Comparison of ENCODE assay signal across 8 cellular contexts in genomic region chr7:66673124-66673639, GRCh38. TPM values are rescaled to one million over a fixed set of nuclear protein-coding genes. Genes with fewer than 3 reads are reported as not detected.
DNase-seq lines count a peak whose midpoint lies in the region; ATAC-seq and TF ChIP-seq lines count a peak whose summit lies in the region.
"Not testable (repeated sequence)": the region's sequence is repeated elsewhere in the genome, so short reads cannot be mapped to it uniquely, and the experiment has no call there.

No MANE protein-coding gene starts in this region.

- not testable (repeated sequence) for H3K4me1 ChIP-seq in heart right ventricle, psoas muscle, upper lobe of right lung

- not testable (repeated sequence) for H3K36me3 Mint-ChIP-seq in activated naive CD4-positive, alpha-beta T cell treated with anti-CD3 and anti-CD28 coated beads, Interleukin-2, amount 50 U/mL, for 72 hours

- 51 to 69% methylated on average over 5 of the region's 7 CpGs for WGBS in heart right ventricle, 2 donors
- 75 to 84% (median 80%) methylated on average over 5 of the region's 7 CpGs for WGBS in psoas muscle, 3 donors

- intact Hi-C loops in dorsolateral prefrontal cortex (cut with DNase I); heart right ventricle (cut with DNase I); psoas muscle (cut with DNase I); upper lobe of right lung (cut with DNase I): not testable (repeated sequence)

- ATAC-seq in activated naive CD4-positive, alpha-beta T cell treated with anti-CD3 and anti-CD28 coated beads, Interleukin-2, amount 50 U/mL, for 72 hours: peak; percentile 89 to 97
- ATAC-seq in heart right ventricle (peak in 5 of 8 donors; percentile 26 to 81 (median 68)), psoas muscle (peak; percentile 58 to 77 (median 75)), upper lobe of right lung (peak; percentile 32)

- H3K9me3 Mint-ChIP-seq in activated naive CD4-positive, alpha-beta T cell treated with anti-CD3 and anti-CD28 coated beads, Interleukin-2, amount 50 U/mL, for 72 hours: not testable (repeated sequence)

- not testable (repeated sequence) for H3K27me3 ChIP-seq in WERI-Rb-1 (ENCODE audit: insufficient read depth, low read depth, severe bottlenecking); dorsolateral prefrontal cortex; heart right ventricle; psoas muscle (ENCODE audit: insufficient read depth in 3 of 3, low read length in 2 of 3); upper lobe of right lung

- not testable (repeated sequence) for H3K36me3 ChIP-seq in WERI-Rb-1; heart right ventricle; psoas muscle (ENCODE audit: insufficient read depth in 1 of 2, low read depth in 1 of 2); upper lobe of right lung

- TF ChIP-seq CTCF in WERI-Rb-1 (IDR thresholded peaks at IDR 0.05; ENCODE audit: low read depth, low read length); dorsolateral prefrontal cortex (IDR thresholded peaks at IDR 0.05 in 54 of 56, conservative IDR thresholded peaks at IDR 0.05 in 2 of 56; ENCODE audit: low read depth in 1 of 56, partially characterized antibody in 56 of 56); heart right ventricle (IDR thresholded peaks at IDR 0.05); psoas muscle (IDR thresholded peaks at IDR 0.05); upper lobe of right lung (IDR thresholded peaks at IDR 0.05): not testable (repeated sequence)

- not testable (repeated sequence) for H3K4me3 ChIP-seq in WERI-Rb-1 (ENCODE audit: low read depth, low read length); dorsolateral prefrontal cortex; heart right ventricle; psoas muscle; upper lobe of right lung

- not testable (repeated sequence) for H3K27ac ChIP-seq in WERI-Rb-1, psoas muscle, upper lobe of right lung
- H3K27ac ChIP-seq in dorsolateral prefrontal cortex (peak overlapping the region in 38 of 59 donors; percentile 20 to 99 (median 78)), heart right ventricle (peak overlapping the region in 1 of 10 donors; percentile 47)

- peak; percentile 63 for DNase-seq in ELR (ENCODE audit: low read depth)
- DNase-seq in LHCN-M2 (ENCODE audit: low read depth): peak; percentile 55
- DNase-seq in WERI-Rb-1: peak; percentile 38
- DNase-seq in activated naive CD4-positive, alpha-beta T cell treated with anti-CD3 and anti-CD28 coated beads, Interleukin-2, amount 50 U/mL, for 72 hours (ENCODE audit: low spot score in 2 of 2); dorsolateral prefrontal cortex; heart right ventricle; psoas muscle; upper lobe of right lung: not testable (repeated sequence)

- H3K9me3 ChIP-seq in WERI-Rb-1 (ENCODE audit: severe bottlenecking); heart right ventricle; psoas muscle; upper lobe of right lung: not testable (repeated sequence)

- H3K27ac Mint-ChIP-seq in activated naive CD4-positive, alpha-beta T cell treated with anti-CD3 and anti-CD28 coated beads, Interleukin-2, amount 50 U/mL, for 72 hours: peak overlapping the region in 1 of 2 donors; percentile 16

RNA-seq across cellular contexts. Expression of gene KCTD7, which starts 44.5 kb away (rescaled TPM):
- 9.1 and 11.3 TPM in 2 replicates for total RNA-seq in LHCN-M2 (2014; rRNA removed)
- polyA plus RNA-seq in LHCN-M2 (2012): 10.4 TPM
- total RNA-seq in activated naive CD4-positive, alpha-beta T cell treated with anti-CD3 and anti-CD28 coated beads, Interleukin-2, amount 50 U/mL, for 72 hours: 10 to 100 TPM in 1 of 2 donors, 1 to 10 TPM in 1; 8.2 to 11.3 TPM
- total RNA-seq in dorsolateral prefrontal cortex: 10 to 100 TPM; 24.3 to 52.8 (median 34.0) TPM
- total RNA-seq in heart right ventricle: 10 to 100 TPM in 3 of 10 donors, 1 to 10 TPM in 7; 7.3 to 13.6 (median 9.1) TPM
- polyA plus RNA-seq in heart right ventricle: 1 to 10 TPM; 6.7 to 7.4 TPM
- total RNA-seq in psoas muscle: 1 to 10 TPM; 2.6 to 7.8 (median 4.0) TPM
- polyA plus RNA-seq in psoas muscle: 1 to 10 TPM; 2.2 to 9.8 (median 8.4) TPM
- total RNA-seq in upper lobe of right lung: 12.5 TPM

Comparison
In these comparisons a context has a peak if more than half of its experiments do, and no peak if none do; other contexts are left out.
1. ATAC-seq: peak in every context shown above with its lines; median percentile 93 in activated naive CD4-positive, alpha-beta T cell treated with anti-CD3 and anti-CD28 coated beads, Interleukin-2, amount 50 U/mL, for 72 hours; 75 in psoas muscle; 68 in heart right ventricle; 32 in upper lobe of right lung.